In genomic region chr17:68019336-68019674, GRCh38 we compare ENCODE assay signal across 7 cellular contexts. TPM values are rescaled to one million over a fixed set of nuclear protein-coding genes. Genes with fewer than 3 reads are reported as not detected.
DNase-seq lines count a peak whose midpoint lies in the region; ATAC-seq and TF ChIP-seq lines count a peak whose summit lies in the region.

No MANE protein-coding gene starts in this region.

- TF ChIP-seq CTCF in LNCaP clone FGC (IDR thresholded peaks at IDR 0.05; ENCODE audit: control insufficient read depth, extremely low read depth, insufficient read depth) (no peak), dorsolateral prefrontal cortex (IDR thresholded peaks at IDR 0.05 in 54 of 56, conservative IDR thresholded peaks at IDR 0.05 in 2 of 56; ENCODE audit: low read depth in 1 of 56, partially characterized antibody in 56 of 56) (no peak)

- no peaks in the 10 kb centered on the region for H3K36me3 ChIP-seq in rectal smooth muscle tissue (ENCODE audit: control insufficient read depth, insufficient read depth, low read length)

- H3K9ac ChIP-seq in rectal smooth muscle tissue (ENCODE audit: low read length) = no peak overlapping the region

- H3K27ac ChIP-seq in dorsolateral prefrontal cortex (peak overlapping the region in 52 of 59 donors; percentile 4 to 98 (median 93)), rectal smooth muscle tissue (ENCODE audit: low read depth, low read length) (peak overlapping the region; percentile 51)

- H3K4me3 ChIP-seq in LNCaP clone FGC (ENCODE audit: low read depth, low read length) (peak overlapping the region; percentile 11; the same call in 1 of the 2 replicates), dorsolateral prefrontal cortex (peak overlapping the region in 56 of 59 donors; percentile 2 to 98 (median 78)), rectal smooth muscle tissue (ENCODE audit: low read length) (no peak overlapping the region)

- peaks cover 2% of the 10 kb centered on the region for H3K4me1 ChIP-seq in rectal smooth muscle tissue (ENCODE audit: control insufficient read depth, insufficient read depth, low read length)

- peak; percentile 14 for DNase-seq in Daoy (ENCODE audit: low read depth)
- no peak for DNase-seq in LNCaP clone FGC (ENCODE audit: low read depth)
- no peak for DNase-seq in dorsolateral prefrontal cortex
- no peak for DNase-seq in islet precursor cell

- intact Hi-C loops in dorsolateral prefrontal cortex (cut with DNase I) = no loop called here

- H3K27me3 ChIP-seq in dorsolateral prefrontal cortex (no peaks in the 10 kb centered on the region), rectal smooth muscle tissue (ENCODE audit: control insufficient read depth, insufficient read depth, low read length) (no peaks in the 10 kb centered on the region)

- no peak for ATAC-seq in GM18867 (IDR thresholded peaks at IDR 0.05; ENCODE audit: unreplicated experiment)
- ATAC-seq in esophagus mucosa = no peak

RNA-seq across cellular contexts. Expression of gene KPNA2, which starts 16.2 kb away (rescaled TPM):
- 475 and 524 TPM in 2 replicates for total RNA-seq in Daoy (2014; rRNA removed; shearing (Covaris generic))
- total RNA-seq in dorsolateral prefrontal cortex (10 to 100 TPM; 17.2 to 55.8 (median 35.5) TPM), esophagus mucosa (85.5 TPM)

RNA-seq across cellular contexts. Expression of gene C17orf58, which starts 23.0 kb away (rescaled TPM):
- 27.9 and 32.7 TPM in 2 replicates for total RNA-seq in Daoy (2014; rRNA removed; shearing (Covaris generic))
- total RNA-seq in dorsolateral prefrontal cortex (10 to 100 TPM in 60 of 120 experiments, 1 to 10 TPM in 60; 6.1 to 15.7 (median 10.0) TPM), esophagus mucosa (5.9 TPM)
